ENCODE assay signal across 16 cellular contexts in genomic region chr9:126696091-126696763, GRCh38.
"Had no signal": no experiment of that assay in that cellular context is flagged by ENCODE, and none has a peak within 500 bp of the region (broad histone marks: within the 10 kb centered on the region; RNA-seq: fewer than 3 reads in every experiment).

No MANE protein-coding gene starts in this region.

- H3K4me3 ChIP-seq: lung, pancreas, thyroid gland, uterus had no signal

- H3K27me3 ChIP-seq: pancreas, thyroid gland, uterus had no signal

- H3K9me3 ChIP-seq: pancreas, thyroid gland, uterus had no signal

- H3K36me3 ChIP-seq: pancreas, thyroid gland, uterus had no signal

- ATAC-seq: activated CD8-positive, alpha-beta memory T cell treated with anti-CD3 and anti-CD28 coated beads, Interleukin-2, amount 10 ng/mL, durations not matched to agents 7 days and 5 days; activated T-cell treated with anti-CD3 and anti-CD28 coated beads, Interleukin-2, amount 50 U/mL, for 4 hours; pancreas; stimulated activated naive B cell treated with anti-CD40 and anti-IgM and Interleukin-4, amounts not matched to agents 10 μg/mL and 1 μg/mL and 100 μg/mL, for 72 hours had no signal

- H3K27ac Mint-ChIP-seq: activated CD4-positive, alpha-beta memory T cell treated with anti-CD3 and anti-CD28 coated beads for 36 hours; activated CD8-positive, alpha-beta memory T cell treated with anti-CD3 and anti-CD28 coated beads, Interleukin-2, amount 10 ng/mL, durations not matched to agents 7 days and 5 days; mesothelial cell of epicardium; stimulated activated naive B cell treated with anti-CD40 and anti-IgM and Interleukin-4, amounts not matched to agents 10 μg/mL and 1 μg/mL and 100 μg/mL, for 72 hours had no signal

- H3K27me3 Mint-ChIP-seq: activated CD8-positive, alpha-beta memory T cell treated with anti-CD3 and anti-CD28 coated beads, Interleukin-2, amount 10 ng/mL, durations not matched to agents 7 days and 5 days had no signal

- H3K4me1 Mint-ChIP-seq: activated CD8-positive, alpha-beta memory T cell treated with anti-CD3 and anti-CD28 coated beads, Interleukin-2, amount 10 ng/mL, durations not matched to agents 7 days and 5 days; neural crest cell had no signal

- H3K4me1 ChIP-seq: pancreas, thyroid gland, uterus had no signal

- DNase-seq: activated CD4-positive, alpha-beta memory T cell treated with anti-CD3 and anti-CD28 coated beads for 36 hours; activated CD8-positive, alpha-beta memory T cell treated with anti-CD3 and anti-CD28 coated beads, Interleukin-2, amount 10 ng/mL, durations not matched to agents 7 days and 5 days; activated effector memory CD4-positive, alpha-beta T cell treated with Interleukin-2 at 50 U/mL for 16 hours; activated naive CD4-positive, alpha-beta T cell treated with anti-CD3 and anti-CD28 coated beads, Interleukin-2, amount 50 U/mL, for 16 hours; activated T-cell treated with anti-CD3 and anti-CD28 coated beads, Interleukin-2, amount 50 U/mL, for 4 hours; foreskin fibroblast; glutamatergic neuron; hypothalamus; kidney glomerular epithelial cell; stimulated activated naive B cell treated with anti-CD40 and anti-IgM and Interleukin-4, amounts not matched to agents 10 μg/mL and 1 μg/mL and 100 μg/mL, for 72 hours; thyroid gland; uterus had no signal

- H3K4me3 Mint-ChIP-seq: activated CD4-positive, alpha-beta memory T cell treated with anti-CD3 and anti-CD28 coated beads for 36 hours; activated CD8-positive, alpha-beta memory T cell treated with anti-CD3 and anti-CD28 coated beads, Interleukin-2, amount 10 ng/mL, durations not matched to agents 7 days and 5 days; activated T-cell treated with anti-CD3 and anti-CD28 coated beads, Interleukin-2, amount 50 U/mL, for 4 hours; mesothelial cell of epicardium; neural crest cell; stimulated activated naive B cell treated with anti-CD40 and anti-IgM and Interleukin-4, amounts not matched to agents 10 μg/mL and 1 μg/mL and 100 μg/mL, for 72 hours had no signal

- H3K9me3 Mint-ChIP-seq: activated CD4-positive, alpha-beta memory T cell treated with anti-CD3 and anti-CD28 coated beads for 36 hours; activated T-cell treated with anti-CD3 and anti-CD28 coated beads, Interleukin-2, amount 50 U/mL, for 4 hours; mesothelial cell of epicardium; neural crest cell; stimulated activated naive B cell treated with anti-CD40 and anti-IgM and Interleukin-4, amounts not matched to agents 10 μg/mL and 1 μg/mL and 100 μg/mL, for 72 hours had no signal

- H3K27ac ChIP-seq: pancreas, thyroid gland, uterus had no signal

- H3K36me3 Mint-ChIP-seq: activated CD4-positive, alpha-beta memory T cell treated with anti-CD3 and anti-CD28 coated beads for 36 hours; activated CD8-positive, alpha-beta memory T cell treated with anti-CD3 and anti-CD28 coated beads, Interleukin-2, amount 10 ng/mL, durations not matched to agents 7 days and 5 days; mesothelial cell of epicardium; stimulated activated naive B cell treated with anti-CD40 and anti-IgM and Interleukin-4, amounts not matched to agents 10 μg/mL and 1 μg/mL and 100 μg/mL, for 72 hours had no signal
